Comparison of ENCODE assay signal across 11 cellular contexts in genomic region chr13:45564108-45564507, GRCh38. TPM values are rescaled to one million over a fixed set of nuclear protein-coding genes. Genes with fewer than 3 reads are reported as not detected.
A peak's percentile ranks its signal among the peaks of the same experiment; 100 is the strongest.
DNase-seq lines count a peak whose midpoint lies in the region; ATAC-seq and TF ChIP-seq lines count a peak whose summit lies in the region.
"Had no signal": no experiment of that assay in that cellular context is flagged by ENCODE, and none has a peak within 500 bp of the region (broad histone marks: within the 10 kb centered on the region; RNA-seq: fewer than 3 reads in every experiment).

No MANE protein-coding gene starts in this region.

- ATAC-seq in RWPE2 (ENCODE audit: low read depth), result peak; percentile 52; the same call in 1 of the 3 replicates

- H3K4me3 ChIP-seq in RWPE2 (ENCODE audit: severe bottlenecking) (no peak overlapping the region), fibroblast of villous mesenchyme (ENCODE audit: low read depth, low read length) (no peak overlapping the region)

- no peak for TF ChIP-seq CTCF in RWPE2 (IDR thresholded peaks at IDR 0.05; ENCODE audit: poor library complexity, severe bottlenecking)
- TF ChIP-seq CTCF in fibroblast of villous mesenchyme (IDR thresholded peaks at IDR 0.05; ENCODE audit: insufficient read depth, low read depth, low read length), result no peak

- no peaks in the 10 kb centered on the region for H3K36me3 ChIP-seq in RWPE2 (ENCODE audit: low read depth)

- no peaks in the 10 kb centered on the region for H3K27me3 ChIP-seq in RWPE2 (ENCODE audit: insufficient read depth, poor library complexity, severe bottlenecking)

- no peaks in the 10 kb centered on the region for H3K9me3 ChIP-seq in RWPE2 (ENCODE audit: severe bottlenecking)

- peak; percentile 52 for DNase-seq in AG08395 (ENCODE audit: low spot score)
- peak; percentile 8 for DNase-seq in GM04504 (ENCODE audit: low read depth)
- DNase-seq in RWPE2 (ENCODE audit: low spot score), result no peak
- peak; percentile 57 for DNase-seq in fibroblast of villous mesenchyme (ENCODE audit: low read depth)
- DNase-seq in NK-92 treated with Interleukin-12 subunit alpha and Interleukin-12 subunit beta, amount 100 ng/mL, for 24 hours (lab: John Stamatoyannopoulos, UW), result no peak
- no peak for DNase-seq in HT-29 (ENCODE audit: low spot score)
- DNase-seq in activated effector memory CD4-positive, alpha-beta T cell treated with anti-CD3 and anti-CD28 coated beads, Interleukin-2, amount 50 U/mL, for 16 hours, result no peak
- no peak for DNase-seq in activated CD4-positive, alpha-beta T cell treated with anti-CD3 and anti-CD28 coated beads for 4 hours
- DNase-seq: DMS 273 treated with DMSO at 0.1 percent for 48 hours had no signal

- no peak overlapping the region for H3K27ac ChIP-seq in RWPE2 (ENCODE audit: poor library complexity, severe bottlenecking)

- H3K4me1 ChIP-seq in RWPE2 (ENCODE audit: insufficient read depth, poor library complexity, severe bottlenecking), result no peaks in the 10 kb centered on the region

RNA-seq across cellular contexts. Expression of gene ERICH6B, which starts 51.4 kb away (rescaled TPM):
- total RNA-seq in fibroblast of villous mesenchyme, result not detected in 2 replicates
- total RNA-seq in HT-29 (2014; rRNA removed; shearing (Covaris generic)), result not detected in 2 replicates
- total RNA-seq: glomerular endothelial cell, urinary bladder had no signal

Comparison
In these comparisons a context has a peak if more than half of its experiments do, and no peak if none do; other contexts are left out.
1. DNase-seq: peak in AG08395 (single experiment), GM04504 (single experiment) and fibroblast of villous mesenchyme (single experiment); none in RWPE2 (single experiment), NK-92 treated with Interleukin-12 subunit alpha and Interleukin-12 subunit beta, amount 100 ng/mL, for 24 hours (single experiment), HT-29 (single experiment), activated effector memory CD4-positive, alpha-beta T cell treated with anti-CD3 and anti-CD28 coated beads, Interleukin-2, amount 50 U/mL, for 16 hours (single experiment) and activated CD4-positive, alpha-beta T cell treated with anti-CD3 and anti-CD28 coated beads for 4 hours (0 of 2).